8 cellular contexts compared by ENCODE assay signal in the genomic region with DNA sequence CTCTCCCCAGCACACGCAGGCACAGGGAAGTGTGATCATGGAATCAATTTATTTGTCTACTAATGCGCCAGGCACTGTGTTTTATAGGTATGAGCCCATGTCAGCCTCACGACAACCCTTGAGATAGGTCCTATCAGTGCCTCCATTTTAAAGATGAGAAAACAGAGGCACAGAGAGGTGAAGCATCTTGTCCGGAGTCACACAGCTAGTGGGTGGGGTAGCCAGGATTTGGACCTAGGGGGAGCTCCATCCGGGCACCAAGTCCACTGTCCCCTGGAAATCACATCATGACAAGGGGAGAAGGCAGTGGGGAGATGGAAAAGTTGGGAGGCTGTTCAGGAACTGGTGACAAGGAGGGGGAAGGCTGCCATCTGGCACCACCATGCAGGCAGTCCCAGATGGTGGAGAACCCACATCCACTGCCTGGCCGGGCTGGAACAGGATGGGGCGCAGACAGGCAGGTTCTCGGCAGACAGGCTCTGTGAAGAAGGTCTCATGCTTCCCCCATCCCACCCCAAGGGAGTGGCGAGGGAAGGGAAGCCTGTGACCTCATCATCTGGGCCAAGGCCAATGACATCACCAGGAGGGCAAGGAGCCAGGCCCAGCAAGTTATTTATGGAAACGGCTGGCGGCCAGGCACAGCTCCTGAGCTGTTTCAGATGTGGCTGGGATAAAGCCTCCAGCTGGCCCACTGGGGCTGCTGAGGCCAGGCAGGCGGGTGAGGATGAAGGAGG.
DNase-seq lines count a peak whose midpoint lies in the region; ATAC-seq and TF ChIP-seq lines count a peak whose summit lies in the region.

No MANE protein-coding gene starts in this region.

- no peak overlapping the region for H3K4me3 Mint-ChIP-seq in chondrocyte (ENCODE audit: unreplicated experiment)

- peak; percentile 88 for DNase-seq in AG10803 (ENCODE audit: low read depth)
- DNase-seq in NCI-H2107 treated with DMSO at 0.1 percent for 48 hours (lab: John Stamatoyannopoulos, UW; ENCODE audit: unreplicated experiment) = peak; percentile 30
- DNase-seq in chondrocyte (ENCODE audit: low spot score) = no peak
- peak; percentile 65 for DNase-seq in lung (ENCODE audit: low spot score)
- DNase-seq in 8988T = no peak

- 49 to 70% methylated on average over 11 to 12 of the region's 12 CpGs for WGBS in lung, 2 donors

- no peaks in the 10 kb centered on the region for H3K9me3 Mint-ChIP-seq in chondrocyte (ENCODE audit: low read depth)

- ATAC-seq in lung (ENCODE audit: insufficient read depth, low FRiP score) (peak; percentile 59), HG02884 (IDR thresholded peaks at IDR 0.05; ENCODE audit: unreplicated experiment) (no peak), GM19463 (IDR thresholded peaks at IDR 0.05; ENCODE audit: unreplicated experiment) (no peak), HG03108 (IDR thresholded peaks at IDR 0.05; ENCODE audit: unreplicated experiment) (no peak)

- no peak for TF ChIP-seq CTCF in AG10803 (conservative IDR thresholded peaks at IDR 0.05; ENCODE audit: low read length)
- no peak for TF ChIP-seq CTCF in chondrocyte (IDR thresholded peaks at IDR 0.05)
- no peak for TF ChIP-seq CTCF in lung (IDR thresholded peaks at IDR 0.05; ENCODE audit: control extremely low read depth, extremely low read depth)

- no peaks in the 10 kb centered on the region for H3K36me3 Mint-ChIP-seq in chondrocyte (ENCODE audit: low read depth)

- peaks cover 46% of the 10 kb centered on the region for H3K4me1 Mint-ChIP-seq in chondrocyte (ENCODE audit: low read depth)

- no peaks in the 10 kb centered on the region for H3K36me3 ChIP-seq in lung (ENCODE audit: control insufficient read depth in 2 of 2, insufficient read depth in 2 of 2, low read length in 2 of 2)

- H3K27ac Mint-ChIP-seq in chondrocyte (ENCODE audit: unreplicated experiment) = peak overlapping the region; percentile 91

- H3K9me3 ChIP-seq in lung (ENCODE audit: control insufficient read depth in 2 of 2, insufficient read depth in 1 of 2, low read length in 1 of 2) = no peaks in the 10 kb centered on the region

- no peak overlapping the region for H3K27ac ChIP-seq in lung (ENCODE audit: low read depth in 1 of 2, low read length in 1 of 2)

- peaks cover 0 to 18% of the 10 kb centered on the region in 2 donors for H3K4me1 ChIP-seq in lung (ENCODE audit: control insufficient read depth in 2 of 2, insufficient read depth in 2 of 2, low read length in 2 of 2)

- H3K27me3 Mint-ChIP-seq in chondrocyte (ENCODE audit: low read depth) = peaks cover 19% of the 10 kb centered on the region

- H3K27me3 ChIP-seq in lung (ENCODE audit: control insufficient read depth, insufficient read depth) = no peaks in the 10 kb centered on the region

- H3K4me3 ChIP-seq in AG10803 (ENCODE audit: low read length) (no peak overlapping the region), lung (no peak overlapping the region)

Comparison
In these comparisons a context has a peak if more than half of its experiments do, and no peak if none do; other contexts are left out.
1. DNase-seq: peak in AG10803 (single experiment), NCI-H2107 treated with DMSO at 0.1 percent for 48 hours (single experiment) and lung (single experiment); none in chondrocyte (single experiment) and 8988T (single experiment).